13 cellular contexts compared by ENCODE assay signal in the genomic region with DNA sequence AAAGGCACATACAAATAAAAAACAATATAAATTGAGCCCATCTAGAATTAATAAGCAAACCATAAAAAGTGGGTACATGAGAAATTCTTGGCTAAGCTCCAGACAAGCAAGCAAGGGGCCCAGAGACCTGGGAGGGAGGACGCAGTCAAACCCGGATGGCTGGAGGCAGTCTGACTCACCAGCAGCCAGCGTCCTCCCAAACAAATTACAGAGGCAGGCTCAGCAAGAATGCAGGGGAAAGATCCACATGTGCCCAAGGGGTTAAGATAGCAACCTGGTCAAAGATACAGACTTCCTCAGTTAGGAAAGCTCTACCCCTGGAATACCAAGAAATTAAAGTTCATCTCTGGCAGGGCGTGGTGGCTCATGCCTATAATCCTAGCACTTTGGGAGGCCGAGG. TPM values are rescaled to one million over a fixed set of nuclear protein-coding genes. Genes with fewer than 3 reads are reported as not detected.
DNase-seq lines count a peak whose midpoint lies in the region; ATAC-seq and TF ChIP-seq lines count a peak whose summit lies in the region.
"Had no signal": no experiment of that assay in that cellular context is flagged by ENCODE, and none has a peak within 500 bp of the region (broad histone marks: within the 10 kb centered on the region; RNA-seq: fewer than 3 reads in every experiment).

No MANE protein-coding gene starts in this region.

- WGBS in mesodermal cell (ENCODE audit: insufficient coverage in 2 of 2), 2 experiments = 51 to 63% methylated on average over 5 of the region's 5 CpGs

- DNase-seq in ELF-1 (ENCODE audit: low read depth, low spot score) (peak; percentile 92), NCI-H226 (peak; percentile 96), astrocyte of the hippocampus (ENCODE audit: low read depth, low spot score) (peak; percentile 72), RPMI8226 (no peak), GM10266 (ENCODE audit: extremely low spot score) (no peak)
- DNase-seq: amniotic stem cell; CD8-positive, alpha-beta T cell; effector memory CD4-positive, alpha-beta T cell; NCI-H345 had no signal

- no peak overlapping the region for H3K4me3 ChIP-seq in mesodermal cell (ENCODE audit: extremely low read depth, insufficient read depth, low read length, poor library complexity, severe bottlenecking)
- H3K4me3 ChIP-seq: right atrium auricular region had no signal

- ATAC-seq in GM21515 (IDR thresholded peaks at IDR 0.05; ENCODE audit: unreplicated experiment) (no peak), GM19351 (IDR thresholded peaks at IDR 0.05; ENCODE audit: unreplicated experiment) (no peak)
- ATAC-seq: CD8-positive, alpha-beta T cell had no signal

- H3K4me1 ChIP-seq in mesodermal cell (ENCODE audit: control insufficient read depth, insufficient read depth, low read length, poor library complexity, severe bottlenecking) = peaks cover 26% of the 10 kb centered on the region
- H3K4me1 ChIP-seq: right atrium auricular region had no signal

- H3K27ac ChIP-seq in mesodermal cell (ENCODE audit: low read depth, low read length, severe bottlenecking) = peak overlapping the region; percentile 1
- H3K27ac ChIP-seq: right atrium auricular region had no signal

- H3K36me3 ChIP-seq in mesodermal cell (ENCODE audit: control insufficient read depth, insufficient read depth, low read length) = no peaks in the 10 kb centered on the region
- H3K36me3 ChIP-seq: right atrium auricular region had no signal

- H3K9me3 ChIP-seq in mesodermal cell (ENCODE audit: control insufficient read depth, low read length) = no peaks in the 10 kb centered on the region
- H3K9me3 ChIP-seq: right atrium auricular region had no signal

- no peak for TF ChIP-seq CTCF in GM10266 (IDR thresholded peaks at IDR 0.05; ENCODE audit: control insufficient read depth, insufficient read depth, low read depth, missing control alignments)

RNA-seq across cellular contexts. Expression of a gene that starts 7.4 kb away (rescaled TPM):
- 24.0 TPM for polyA plus RNA-seq in mesodermal cell (2013, experiment 1 of 2)
- 21.7 TPM for polyA plus RNA-seq in mesodermal cell (2013, experiment 2 of 2)

Comparison
In these comparisons a context has a peak if more than half of its experiments do, and no peak if none do; other contexts are left out.
1. DNase-seq: peak in ELF-1 (single experiment), NCI-H226 (single experiment) and astrocyte of the hippocampus (single experiment); none in RPMI8226 (single experiment) and GM10266 (single experiment).